ENCODE assay signal across 1 cellular context in genomic region chr1:39958801-39959200, GRCh38.
TF ChIP-seq lines count a peak whose summit lies in the region.

No MANE protein-coding gene starts in this region.

TF ChIP-seq in GM12878, 131 proteins besides CTCF, POLR2A, EP300 and RAD21:
- TF ChIP-seq CHD4 (IDR thresholded peaks at IDR 0.05) = no peak
- no peak for TF ChIP-seq SRF (IDR thresholded peaks at IDR 0.05; ENCODE audit: low read depth in 2 of 2, low read length in 2 of 2)
- no peak for TF ChIP-seq STAT3 (IDR thresholded peaks at IDR 0.05; ENCODE audit: low read depth, low read length)
- TF ChIP-seq RB1 (IDR thresholded peaks at IDR 0.05; ENCODE audit: borderline replicate concordance) = no peak
- no peak for TF ChIP-seq POLR2AphosphoS5 (IDR thresholded peaks at IDR 0.05; ENCODE audit: low read length)
- no peak for TF ChIP-seq CEBPZ (IDR thresholded peaks at IDR 0.05; ENCODE audit: low read depth, low read length)
- TF ChIP-seq RELA (IDR thresholded peaks at IDR 0.05; ENCODE audit: borderline replicate concordance, partially characterized antibody) = no peak
- no peak for TF ChIP-seq IRF4 (IDR thresholded peaks at IDR 0.05; ENCODE audit: low read depth, low read length)
- TF ChIP-seq ASH2L (IDR thresholded peaks at IDR 0.05; ENCODE audit: borderline replicate concordance, low read depth) = no peak
- no peak for TF ChIP-seq NR2F1 (conservative IDR thresholded peaks at IDR 0.05)
- TF ChIP-seq E4F1 (IDR thresholded peaks at IDR 0.05; ENCODE audit: borderline replicate concordance, partially characterized antibody) = no peak
- no peak for TF ChIP-seq ELK1 (IDR thresholded peaks at IDR 0.05; ENCODE audit: low read depth, low read length)
- TF ChIP-seq ZNF687 (IDR thresholded peaks at IDR 0.05) = no peak
- TF ChIP-seq SREBF2 (IDR thresholded peaks at IDR 0.05; ENCODE audit: low read length) = no peak
- no peak for TF ChIP-seq EED (IDR thresholded peaks at IDR 0.05; ENCODE audit: low read depth)
- TF ChIP-seq USF1 (IDR thresholded peaks at IDR 0.05; ENCODE audit: borderline replicate concordance, extremely low read length, insufficient read depth, low read depth, low read length) = no peak
- no peak for TF ChIP-seq PBX3 (IDR thresholded peaks at IDR 0.05; ENCODE audit: insufficient replicate concordance, low read depth, low read length)
- TF ChIP-seq TBL1XR1 (IDR thresholded peaks at IDR 0.05; ENCODE audit: low read depth, low read length) = no peak
- TF ChIP-seq RFX5 (IDR thresholded peaks at IDR 0.05; ENCODE audit: low read depth, low read length) = no peak
- no peak for TF ChIP-seq RCOR1 (conservative IDR thresholded peaks at IDR 0.05; ENCODE audit: low read depth, low read length)
